ENCODE assay signal across 1 cellular context in the genomic region with DNA sequence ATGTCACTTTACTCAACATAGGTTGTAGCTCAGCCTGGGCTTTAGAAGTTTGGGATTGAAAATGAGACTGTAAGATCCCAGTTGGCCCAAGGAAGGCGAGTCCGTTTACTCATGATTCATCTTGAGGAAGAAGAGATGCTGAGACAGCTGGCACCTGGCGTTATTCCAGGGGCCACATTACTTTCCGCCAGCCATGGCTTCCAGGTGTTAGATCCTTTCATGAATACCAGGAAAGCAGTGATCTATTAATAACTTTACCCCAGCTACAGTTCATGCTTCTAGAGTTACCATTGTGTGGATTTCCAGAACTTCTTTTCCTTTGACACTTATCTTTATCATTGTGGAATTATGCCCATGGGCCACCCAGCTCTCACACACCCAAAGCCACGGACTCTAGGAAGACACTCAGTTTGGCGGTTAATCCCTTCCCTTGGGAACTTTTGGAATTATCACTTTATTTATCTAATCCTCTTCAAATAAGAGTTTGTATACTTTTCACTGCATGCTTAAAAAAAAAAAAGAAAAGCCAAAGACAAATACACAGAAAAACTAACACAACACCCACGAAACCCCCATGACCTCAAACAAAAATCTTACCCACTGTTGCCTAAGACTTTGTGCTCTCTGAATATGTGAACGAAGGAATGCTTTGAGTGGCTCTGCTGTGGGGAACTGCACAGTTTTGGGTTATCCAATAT.
TF ChIP-seq lines count a peak whose summit lies in the region.

No MANE protein-coding gene starts in this region.

TF ChIP-seq in A549, 52 proteins besides CTCF, POLR2A, EP300 and RAD21 (continued from another document):
- no peak for TF ChIP-seq ZNF302 (CRISPR knock-in tag; IDR thresholded peaks at IDR 0.05)
- no peak for TF ChIP-seq NR3C1 (IDR thresholded peaks at IDR 0.05)
